Comparison of ENCODE assay signal across 21 cellular contexts in genomic region chr17:74027539-74027938, GRCh38.
"Had no signal": no experiment of that assay in that cellular context is flagged by ENCODE, and none has a peak within 500 bp of the region (broad histone marks: within the 10 kb centered on the region; RNA-seq: fewer than 3 reads in every experiment).

No MANE protein-coding gene starts in this region.

- H3K36me3 Mint-ChIP-seq: activated naive CD4-positive, alpha-beta T cell treated with anti-CD3 and anti-CD28 coated beads, Interleukin-2, amount 50 U/mL, for 24 hours; WTC11 had no signal

- H3K27ac Mint-ChIP-seq: activated CD8-positive, alpha-beta T cell treated with anti-CD3 and anti-CD28 coated beads, Interleukin-2, amount 10 ng/mL, durations not matched to agents 7 days and 5 days; activated naive CD4-positive, alpha-beta T cell treated with anti-CD3 and anti-CD28 coated beads, Interleukin-2, amount 50 U/mL, for 24 hours; T-helper 1 cell treated with Interleukin-12 subunit alpha and Interleukin-12 subunit beta and Interleukin-4 antibody, amounts not matched to agents 30 μg/mL and 1 μg/mL, for 36 hours; WTC11 had no signal

- H3K4me3 Mint-ChIP-seq: activated CD8-positive, alpha-beta T cell treated with anti-CD3 and anti-CD28 coated beads, Interleukin-2, amount 10 ng/mL, durations not matched to agents 7 days and 5 days; activated naive CD4-positive, alpha-beta T cell treated with anti-CD3 and anti-CD28 coated beads, Interleukin-2, amount 50 U/mL, for 24 hours; T-helper 1 cell treated with Interleukin-12 subunit alpha and Interleukin-12 subunit beta and Interleukin-4 antibody, amounts not matched to agents 30 μg/mL and 1 μg/mL, for 36 hours; WTC11 had no signal

- H3K4me1 Mint-ChIP-seq: activated naive CD4-positive, alpha-beta T cell treated with anti-CD3 and anti-CD28 coated beads, Interleukin-2, amount 50 U/mL, for 24 hours had no signal

- ATAC-seq: activated CD8-positive, alpha-beta T cell treated with anti-CD3 and anti-CD28 coated beads, Interleukin-2, amount 10 ng/mL, durations not matched to agents 7 days and 5 days; PC-3; WTC11 had no signal

- H3K9me3 Mint-ChIP-seq: activated naive CD4-positive, alpha-beta T cell treated with anti-CD3 and anti-CD28 coated beads, Interleukin-2, amount 50 U/mL, for 24 hours; T-helper 1 cell treated with Interleukin-12 subunit alpha and Interleukin-12 subunit beta and Interleukin-4 antibody, amounts not matched to agents 30 μg/mL and 1 μg/mL, for 36 hours; WTC11 had no signal

- H3K27me3 Mint-ChIP-seq: activated naive CD4-positive, alpha-beta T cell treated with anti-CD3 and anti-CD28 coated beads, Interleukin-2, amount 50 U/mL, for 24 hours had no signal

- DNase-seq: activated CD4-positive, alpha-beta T cell treated with anti-CD3 and anti-CD28 coated beads for 48 hours; activated CD4-positive, alpha-beta T cell treated with anti-CD3 and anti-CD28 coated beads, Interleukin-2, amount 50 U/mL, for 4 hours; activated CD4-positive, CD25-positive, alpha-beta regulatory T cell treated with anti-CD3 and anti-CD28 coated beads, Interleukin-2, amount 50 U/mL, for 72 hours; activated CD8-positive, alpha-beta memory T cell treated with anti-CD3 and anti-CD28 coated beads, Interleukin-2, amount 50 U/mL, for 48 hours; activated CD8-positive, alpha-beta T cell treated with anti-CD3 and anti-CD28 coated beads, Interleukin-2, amount 10 ng/mL, durations not matched to agents 7 days and 5 days; activated effector memory CD4-positive, alpha-beta T cell treated with Interleukin-2 at 50 U/mL for 16 hours; activated naive CD4-positive, alpha-beta T cell; activated T-cell treated with anti-CD3 and anti-CD28 coated beads, Interleukin-2, amount 50 U/mL, for 1 hour; central memory CD4-positive, alpha-beta T cell; MG63; NCI-H1105; NCI-H1436 treated with DMSO at 0.1 percent for 48 hours; NCI-H187; NCI-H2081; NCI-H510A treated with DMSO at 0.1 percent for 48 hours; NCI-H748 treated with DMSO at 0.1 percent for 48 hours; PC-3; SHP77 treated with DMSO at 0.1 percent for 48 hours had no signal
